8 cellular contexts compared by ENCODE assay signal in the genomic region with DNA sequence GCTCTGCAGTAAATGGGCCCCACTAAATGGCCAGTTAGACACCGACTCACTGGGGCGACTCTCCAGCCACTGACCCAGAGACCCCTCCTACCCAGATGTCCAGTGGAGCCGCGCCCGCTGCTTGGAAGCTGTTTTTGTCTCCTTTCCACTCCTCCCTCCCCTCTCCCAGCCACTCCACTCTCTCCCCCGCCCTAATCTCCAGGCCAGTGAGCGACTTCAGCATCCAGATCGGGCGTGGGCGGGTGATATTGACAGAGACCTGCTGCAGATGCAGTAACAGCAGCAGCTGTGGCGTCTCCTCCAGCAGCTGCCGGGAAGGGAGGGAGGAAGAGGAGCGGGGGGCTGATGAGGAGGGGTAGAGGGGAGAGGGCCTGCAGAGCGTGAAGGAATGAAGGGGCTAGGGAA. TPM values are rescaled to one million over a fixed set of nuclear protein-coding genes. Genes with fewer than 3 reads are reported as not detected.
DNase-seq lines count a peak whose midpoint lies in the region; ATAC-seq and TF ChIP-seq lines count a peak whose summit lies in the region.

Gene SCN7A, minus strand, starts transcription at position 110 of the 405 bp plus-strand sequence. CDS start 16,553 bp downstream, outside the sequence.

- no peak for TF ChIP-seq CTCF in BE2C (IDR thresholded peaks at IDR 0.05; ENCODE audit: low read depth, low read length)
- TF ChIP-seq CTCF in esophagus muscularis mucosa (IDR thresholded peaks at IDR 0.05): no peak
- no peak for TF ChIP-seq CTCF in CD8-positive, alpha-beta T cell (IDR thresholded peaks at IDR 0.05)

- H3K36me3 ChIP-seq in BE2C: no peaks in the 10 kb centered on the region
- H3K36me3 ChIP-seq in esophagus muscularis mucosa: no peaks in the 10 kb centered on the region
- no peaks in the 10 kb centered on the region for H3K36me3 ChIP-seq in CD8-positive, alpha-beta T cell (ENCODE audit: insufficient read depth, low read length)

- H3K4me3 Mint-ChIP-seq in CD8-positive, alpha-beta T cell: no peak within 1 kb of the TSS

- H3K4me1 ChIP-seq in BE2C (no peaks in the 10 kb centered on the region), esophagus muscularis mucosa (peaks cover 0 to 11% (median 3%) of the 10 kb centered on the region in 4 donors)
- H3K4me1 ChIP-seq in CD8-positive, alpha-beta T cell (ENCODE audit: insufficient read depth, low read length): no peaks in the 10 kb centered on the region

- peak within 1 kb of the TSS; percentile 49 to 74 (median 62) for H3K27ac ChIP-seq in esophagus muscularis mucosa (replicated peaks in 1 of 4)
- H3K27ac ChIP-seq in CD8-positive, alpha-beta T cell (ENCODE audit: low read depth, low read length): no peak within 1 kb of the TSS

- CTCF ChIA-PET in CD8-positive, alpha-beta T cell (lab: Charles Lee): no interaction called here

- no peak for TF ChIP-seq EP300 in esophagus muscularis mucosa (IDR thresholded peaks at IDR 0.05)

- intact Hi-C loops in esophagus muscularis mucosa (cut with DNase I): no loop called here
- intact Hi-C loops in CD8-positive, alpha-beta T cell (cut with DNase I, micrococcal nuclease): no loop called here

- H3K36me3 Mint-ChIP-seq in CD8-positive, alpha-beta T cell: no peaks in the 10 kb centered on the region

- DNase-seq in BE2C (peak; percentile 66), NCI-H510A (lab: John Stamatoyannopoulos, UW) (peak; percentile 68), esophagus muscularis mucosa (ENCODE audit: extremely low spot score) (peak; percentile 97), myocyte (ENCODE audit: low read depth) (peak; percentile 57), 8988T (no peak)
- DNase-seq in stimulated activated CD4-positive, alpha-beta T cell treated with anti-CD3 and anti-CD28 coated beads, Interleukin-4, amount 100 ng/mL, for 1 hour: no peak
- DNase-seq in CD8-positive, alpha-beta T cell: no peak

- no peak within 1 kb of the TSS for H3K27ac Mint-ChIP-seq in CD8-positive, alpha-beta T cell

- no peak for TF ChIP-seq POLR2A in esophagus muscularis mucosa (IDR thresholded peaks at IDR 0.05; ENCODE audit: low read depth)

- ATAC-seq in HG03520 (IDR thresholded peaks at IDR 0.05; ENCODE audit: unreplicated experiment): no peak
- no peak for ATAC-seq in CD8-positive, alpha-beta T cell

- H3K9me3 ChIP-seq in BE2C: no peaks in the 10 kb centered on the region
- no peaks in the 10 kb centered on the region for H3K9me3 ChIP-seq in esophagus muscularis mucosa
- H3K9me3 ChIP-seq in CD8-positive, alpha-beta T cell (ENCODE audit: low read length): no peaks in the 10 kb centered on the region

- POLR2A ChIA-PET in CD8-positive, alpha-beta T cell (lab: Charles Lee): no interaction called here

- H3K27me3 ChIP-seq in BE2C: no peaks in the 10 kb centered on the region
- peaks cover 0 to 12% (median 3%) of the 10 kb centered on the region in 4 donors for H3K27me3 ChIP-seq in esophagus muscularis mucosa
- H3K27me3 ChIP-seq in CD8-positive, alpha-beta T cell (ENCODE audit: insufficient read depth, low read length): no peaks in the 10 kb centered on the region

- H3K4me3 ChIP-seq in BE2C (ENCODE audit: low read depth, low read length): peak within 1 kb of the TSS; percentile 46
- H3K4me3 ChIP-seq in esophagus muscularis mucosa: peak within 1 kb of the TSS; percentile 53 to 55 (median 53)
- no peak within 1 kb of the TSS for H3K4me3 ChIP-seq in CD8-positive, alpha-beta T cell (ENCODE audit: low read depth, low read length)

- H3K27me3 Mint-ChIP-seq in CD8-positive, alpha-beta T cell (ENCODE audit: low read depth): peaks cover 2% of the 10 kb centered on the region

- WGBS in esophagus muscularis mucosa: 4% methylated on average over 14 of the region's 14 CpGs

- H3K9me3 Mint-ChIP-seq in CD8-positive, alpha-beta T cell: no peaks in the 10 kb centered on the region

- H3K4me1 Mint-ChIP-seq in CD8-positive, alpha-beta T cell (ENCODE audit: low read depth): no peaks in the 10 kb centered on the region

RNA-seq across cellular contexts. Expression of gene SCN7A, which starts in this region (rescaled TPM):
- polyA plus RNA-seq in BE2C (2012; ENCODE audit: insufficient read depth, insufficient read length, low read depth): 0.06 TPM
- total RNA-seq in esophagus muscularis mucosa (100 to 1,000 TPM in 2 of 4 donors, 10 to 100 TPM in 2; 66.9 to 129 (median 90.1) TPM), myocyte (0.16 and 0.21 TPM in 2 replicates)
- polyA plus RNA-seq in myocyte (2012): 0.01 TPM
- total RNA-seq in CD8-positive, alpha-beta T cell: not detected

Comparison
In these comparisons a context has a peak if more than half of its experiments do, and no peak if none do; other contexts are left out.
1. RNA of gene SCN7A (total RNA-seq): 66.9 to 129 TPM in esophagus muscularis mucosa; 0.16 to 0.21 TPM in myocyte and not detected in CD8-positive, alpha-beta T cell; every median in the first group is over 10 times any median in the second.
2. Peak in DNase-seq in myocyte; RNA of the gene not detected or under 1 TPM.
3. DNase-seq: peak in BE2C (single experiment), NCI-H510A (single experiment) and esophagus muscularis mucosa (single experiment); none in stimulated activated CD4-positive, alpha-beta T cell treated with anti-CD3 and anti-CD28 coated beads, Interleukin-4, amount 100 ng/mL, for 1 hour (single experiment), 8988T (single experiment) and CD8-positive, alpha-beta T cell (0 of 7).